In the genomic region with DNA sequence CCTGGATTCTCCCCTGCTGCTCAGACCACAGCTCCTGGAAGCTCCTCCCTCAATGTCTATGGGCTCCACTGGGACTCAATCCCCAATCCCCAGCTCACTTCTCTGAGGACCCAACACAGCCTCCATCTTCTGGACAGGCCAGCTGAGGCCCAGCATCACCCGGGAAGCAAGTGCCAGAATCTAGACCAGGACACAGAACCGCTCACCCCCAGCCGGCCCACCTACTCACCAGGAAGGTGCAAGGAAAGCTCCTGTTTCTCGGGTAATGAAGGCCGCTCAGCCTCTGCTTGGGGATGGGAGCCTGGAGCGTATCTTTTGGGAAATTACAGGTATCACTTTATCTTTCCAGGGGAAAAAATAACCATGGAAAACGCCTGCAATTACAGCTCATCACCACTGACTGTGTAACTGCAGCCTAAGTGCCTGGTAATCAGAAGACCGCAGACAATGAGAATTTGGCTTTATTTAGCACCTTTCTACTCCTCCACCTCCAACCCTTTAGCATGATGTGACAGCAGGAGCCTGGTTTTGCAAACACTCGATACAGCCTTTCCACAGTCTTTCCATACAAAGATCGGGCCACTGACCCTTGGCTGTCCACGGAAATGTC, we compare ENCODE assay signal across 17 cellular contexts.
"Had no signal": no experiment of that assay in that cellular context is flagged by ENCODE, and none has a peak within 500 bp of the region (broad histone marks: within the 10 kb centered on the region; RNA-seq: fewer than 3 reads in every experiment).

No MANE protein-coding gene starts in this region.

- H3K27me3 ChIP-seq: cardiac muscle cell, ovary, thyroid gland, uterus had no signal

- H3K9me3 ChIP-seq: ovary, thyroid gland, uterus had no signal

- H3K36me3 Mint-ChIP-seq: activated CD4-positive, alpha-beta memory T cell treated with anti-CD3 and anti-CD28 coated beads for 36 hours; activated naive CD4-positive, alpha-beta T cell treated with anti-CD3 and anti-CD28 coated beads, Interleukin-2, amount 50 U/mL, for 72 hours had no signal

- H3K27ac Mint-ChIP-seq: activated CD4-positive, alpha-beta memory T cell treated with anti-CD3 and anti-CD28 coated beads for 36 hours; activated naive CD4-positive, alpha-beta T cell treated with anti-CD3 and anti-CD28 coated beads, Interleukin-2, amount 50 U/mL, for 72 hours had no signal

- H3K4me3 ChIP-seq: cardiac muscle cell, ovary, sigmoid colon, thyroid gland, uterus had no signal

- H3K36me3 ChIP-seq: cardiac muscle cell, ovary, sigmoid colon, thyroid gland, uterus had no signal

- H3K27ac ChIP-seq: cardiac muscle cell, ovary, sigmoid colon, thyroid gland, uterus had no signal

- DNase-seq: activated CD4-positive, alpha-beta memory T cell treated with anti-CD3 and anti-CD28 coated beads for 36 hours; activated CD4-positive, alpha-beta T cell treated with anti-CD3 and anti-CD28 coated beads for 1 hour; activated effector memory CD4-positive, alpha-beta T cell treated with anti-CD3 and anti-CD28 coated beads, Interleukin-2, amount 50 U/mL, for 16 hours; activated T-cell treated with anti-CD3 and anti-CD28 coated beads, Interleukin-2, amount 50 U/mL, for 48 hours; hypothalamus; kidney glomerular epithelial cell; mesendoderm; ovary; sigmoid colon; stimulated activated CD4-positive, alpha-beta T cell treated with anti-CD3 and anti-CD28 coated beads, Interleukin-1b, Interleukin-23, amount 100 ng/mL, for 48 hours; T1000; thyroid gland; uterus had no signal

- H3K4me3 Mint-ChIP-seq: activated CD4-positive, alpha-beta memory T cell treated with anti-CD3 and anti-CD28 coated beads for 36 hours; nephron had no signal

- ATAC-seq: activated naive CD4-positive, alpha-beta T cell treated with anti-CD3 and anti-CD28 coated beads, Interleukin-2, amount 50 U/mL, for 72 hours; esophagus mucosa had no signal

- H3K4me1 ChIP-seq: thyroid gland, uterus had no signal

- H3K9me3 Mint-ChIP-seq: activated CD4-positive, alpha-beta memory T cell treated with anti-CD3 and anti-CD28 coated beads for 36 hours; activated naive CD4-positive, alpha-beta T cell treated with anti-CD3 and anti-CD28 coated beads, Interleukin-2, amount 50 U/mL, for 72 hours had no signal
